In the genomic region with DNA sequence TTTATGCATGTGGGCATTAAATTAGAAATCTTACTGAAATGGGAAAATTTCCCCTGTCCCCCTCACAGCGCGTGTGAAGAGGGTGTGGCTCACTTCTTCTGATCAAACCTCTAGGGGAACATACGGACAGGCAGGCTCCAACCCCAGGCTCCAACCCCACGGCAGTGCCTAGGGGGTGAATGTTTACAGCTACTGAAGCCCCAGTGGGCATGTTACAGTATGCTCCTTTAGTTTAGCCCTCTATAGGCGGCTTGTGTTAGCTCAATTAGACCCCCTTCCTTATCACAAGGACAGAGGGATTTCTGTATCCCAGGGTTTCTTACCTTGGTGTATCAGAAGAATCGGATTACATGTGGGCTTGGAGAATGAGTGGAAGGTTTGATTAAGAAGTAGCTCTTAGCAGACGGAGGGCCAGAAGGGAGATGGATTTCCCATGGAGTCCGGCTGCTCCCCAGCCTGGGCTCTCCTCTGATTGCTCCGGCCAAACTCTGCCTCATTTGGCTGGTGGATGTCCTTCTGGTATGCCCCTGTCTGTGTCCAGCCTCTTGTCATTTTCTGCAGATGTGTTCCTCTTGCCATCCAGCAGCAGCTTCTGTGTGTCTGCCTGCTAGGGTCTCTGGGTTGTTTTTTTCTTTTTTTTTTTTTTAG, we compare ENCODE assay signal across 31 cellular contexts.
DNase-seq lines count a peak whose midpoint lies in the region; TF ChIP-seq lines count a peak whose summit lies in the region.
"Had no signal": no experiment of that assay in that cellular context is flagged by ENCODE, and none has a peak within 500 bp of the region (broad histone marks: within the 10 kb centered on the region; RNA-seq: fewer than 3 reads in every experiment).

No MANE protein-coding gene starts in this region.

- H3K4me2 ChIP-seq in H9 (ENCODE audit: insufficient read depth, insufficient read length, low read length): no peak overlapping the region

- H4K20me1 ChIP-seq in H9 (ENCODE audit: control insufficient read depth, insufficient read depth, insufficient read length): no peaks in the 10 kb centered on the region

- H3K4me3 Mint-ChIP-seq in H9: no peak overlapping the region
- H3K4me3 Mint-ChIP-seq: activated B cell treated with CpG ODN at 0.5 μM for 24 hours; activated CD4-positive, alpha-beta T cell treated with anti-CD3 and anti-CD28 coated beads, Interleukin-2, amount 10 ng/mL, durations not matched to agents 7 days and 5 days; activated naive CD8-positive, alpha-beta T cell treated with anti-CD3 and anti-CD28 coated beads for 36 hours; CD14-positive monocyte; neural crest cell; T-cell had no signal

- no peak overlapping the region for H2BK20ac ChIP-seq in H9 (ENCODE audit: low read depth, low read length, poor library complexity, severe bottlenecking)

- H3T11ph ChIP-seq in H9 (ENCODE audit: low read length): no peak overlapping the region

- H3K9ac ChIP-seq in H9 (ENCODE audit: extremely low read depth, insufficient read length, low read length): no peak overlapping the region
- H3K9ac ChIP-seq: parathyroid adenoma had no signal

- no peak overlapping the region for H2AFZ ChIP-seq in H9 (ENCODE audit: low read length)
- H2AFZ ChIP-seq: parathyroid adenoma had no signal

- H3K56ac ChIP-seq in H9 (ENCODE audit: insufficient read length, low read depth, low read length): no peak overlapping the region

- H3K14ac ChIP-seq in H9 (ENCODE audit: insufficient read depth, low read length): no peak overlapping the region

- H2BK12ac ChIP-seq in H9 (ENCODE audit: insufficient read length, low read depth, low read length): no peak overlapping the region

- no peak overlapping the region for H3K27ac ChIP-seq in H9 (ENCODE audit: insufficient read length, low read depth, low read length)
- H3K27ac ChIP-seq: breast epithelium, colonic mucosa, epithelial cell of prostate, parathyroid adenoma, SJSA1, suprapubic skin had no signal

- H3K4ac ChIP-seq in H9 (ENCODE audit: low read depth, low read length): no peak overlapping the region

- no peaks in the 10 kb centered on the region for H3K36me3 Mint-ChIP-seq in H9 (ENCODE audit: insufficient read depth in 1 of 3, low read depth in 3 of 3)
- H3K36me3 Mint-ChIP-seq: activated naive CD8-positive, alpha-beta T cell treated with anti-CD3 and anti-CD28 coated beads for 36 hours; T-cell had no signal

- peaks cover 9 to 12% of the 10 kb centered on the region in 2 experiments for H3K4me1 Mint-ChIP-seq in H9
- H3K4me1 Mint-ChIP-seq: activated B cell treated with CpG ODN at 0.5 μM for 24 hours; activated CD4-positive, alpha-beta T cell treated with anti-CD3 and anti-CD28 coated beads, Interleukin-2, amount 10 ng/mL, durations not matched to agents 7 days and 5 days; activated naive CD8-positive, alpha-beta T cell treated with anti-CD3 and anti-CD28 coated beads for 36 hours; neural crest cell; T-cell had no signal

- no peaks in the 10 kb centered on the region for H3K79me1 ChIP-seq in H9 (ENCODE audit: insufficient read depth, low read depth, low read length, poor library complexity, severe bottlenecking)

- no peak overlapping the region for H2BK5ac ChIP-seq in H9 (ENCODE audit: insufficient read length, low read length)

- no peak overlapping the region for H3K18ac ChIP-seq in H9 (ENCODE audit: insufficient read length, low read depth, low read length)

- DNase-seq in BE2C: no peak
- DNase-seq in H9: peak; percentile 57
- peak; percentile 10 for DNase-seq in SK-N-DZ (ENCODE audit: low spot score)
- peak; percentile 16 for DNase-seq in iPS DF 4.7 (ENCODE audit: extremely low read depth, low spot score)
- DNase-seq in SKM-1 (lab: John Stamatoyannopoulos, UW; ENCODE audit: unreplicated experiment): no peak
- no peak for DNase-seq in central memory CD4-positive, alpha-beta T cell
- no peak for DNase-seq in stimulated activated CD4-positive, alpha-beta T cell treated with anti-CD3 and anti-CD28 coated beads, Interleukin-4, amount 100 ng/mL, for 4 hours
- no peak for DNase-seq in SHP77 (lab: John Stamatoyannopoulos, UW)
- DNase-seq: activated B cell treated with CpG ODN at 0.5 μM for 24 hours; activated CD4-positive, alpha-beta T cell treated with anti-CD3 and anti-CD28 coated beads, Interleukin-2, amount 10 ng/mL, durations not matched to agents 7 days and 5 days; activated effector memory CD4-positive, alpha-beta T cell treated with anti-CD3 and anti-CD28 coated beads, Interleukin-2, amount 50 U/mL, for 16 hours; activated naive CD8-positive, alpha-beta T cell treated with anti-CD3 and anti-CD28 coated beads for 36 hours; activated T-cell treated with anti-CD3 and anti-CD28 coated beads, Interleukin-2, amount 50 U/mL, for 1 hour; Calu3; colonic mucosa; effector CD8-positive, alpha-beta T cell; NCI-H1105; NCI-H2029; NCI-H226; NCI-H774; small intestine; stimulated activated naive CD4-positive, alpha-beta T cell; T-cell had no signal

- H3K4me1 ChIP-seq in BE2C: peaks cover under 1% of the 10 kb centered on the region; the same call in 1 of the 2 replicates
- H3K4me1 ChIP-seq in H9 (ENCODE audit: insufficient read depth, low read length): no peaks in the 10 kb centered on the region; the same call in 1 of the 2 replicates
- H3K4me1 ChIP-seq: breast epithelium, colonic mucosa, parathyroid adenoma, SJSA1, suprapubic skin had no signal

- H3K9me3 Mint-ChIP-seq in H9: no peaks in the 10 kb centered on the region
- H3K9me3 Mint-ChIP-seq: activated B cell treated with CpG ODN at 0.5 μM for 24 hours; activated CD4-positive, alpha-beta T cell treated with anti-CD3 and anti-CD28 coated beads, Interleukin-2, amount 10 ng/mL, durations not matched to agents 7 days and 5 days; activated naive CD8-positive, alpha-beta T cell treated with anti-CD3 and anti-CD28 coated beads for 36 hours; neural crest cell; T-cell had no signal

- H3K9me3 ChIP-seq in BE2C (no peaks in the 10 kb centered on the region), H9 (ENCODE audit: control insufficient read depth, low read depth, low read length) (no peaks in the 10 kb centered on the region)
- H3K9me3 ChIP-seq: breast epithelium, colonic mucosa, SJSA1, suprapubic skin had no signal

- no peaks in the 10 kb centered on the region for H3K36me3 ChIP-seq in BE2C
- H3K36me3 ChIP-seq: breast epithelium, colonic mucosa, SJSA1, suprapubic skin had no signal

- no peak overlapping the region for H3K27ac Mint-ChIP-seq in H9
- H3K27ac Mint-ChIP-seq: activated B cell treated with CpG ODN at 0.5 μM for 24 hours; activated CD4-positive, alpha-beta T cell treated with anti-CD3 and anti-CD28 coated beads, Interleukin-2, amount 10 ng/mL, durations not matched to agents 7 days and 5 days; activated naive CD8-positive, alpha-beta T cell treated with anti-CD3 and anti-CD28 coated beads for 36 hours; T-cell had no signal

- H3K27me3 ChIP-seq in BE2C (no peaks in the 10 kb centered on the region), H9 (ENCODE audit: insufficient read depth, low read length) (no peaks in the 10 kb centered on the region)
- H3K27me3 ChIP-seq: breast epithelium, colonic mucosa, SJSA1, suprapubic skin had no signal

- H4K5ac ChIP-seq in H9 (ENCODE audit: insufficient read length, low read depth, low read length): no peak overlapping the region

- no peak overlapping the region for H2BK15ac ChIP-seq in H9 (ENCODE audit: low read depth, low read length)

- H3K27me3 Mint-ChIP-seq in H9 (ENCODE audit: low read depth): no peaks in the 10 kb centered on the region
- H3K27me3 Mint-ChIP-seq: activated B cell treated with CpG ODN at 0.5 μM for 24 hours; activated CD4-positive, alpha-beta T cell treated with anti-CD3 and anti-CD28 coated beads, Interleukin-2, amount 10 ng/mL, durations not matched to agents 7 days and 5 days; activated naive CD8-positive, alpha-beta T cell treated with anti-CD3 and anti-CD28 coated beads for 36 hours; T-cell had no signal

- no peak overlapping the region for H4K91ac ChIP-seq in H9 (ENCODE audit: insufficient read length, low read depth, low read length)

- H3K79me2 ChIP-seq in H9 (ENCODE audit: insufficient read depth, low read length): no peaks in the 10 kb centered on the region
- H3K79me2 ChIP-seq: parathyroid adenoma had no signal

- no CpG with 5 or more reads among the region's 9 CpGs for WGBS in H9 (ENCODE audit: extremely low coverage, insufficient read length, low lambda C conversion rate)

- H3K23ac ChIP-seq in H9 (ENCODE audit: insufficient read length, low read depth, low read length): no peak overlapping the region

- H3K23me2 ChIP-seq in H9 (ENCODE audit: insufficient read length, low read depth, low read length, poor library complexity, severe bottlenecking): no peaks in the 10 kb centered on the region

- no peak overlapping the region for H3K4me3 ChIP-seq in BE2C (ENCODE audit: low read depth, low read length)
- H3K4me3 ChIP-seq: breast epithelium, colonic mucosa, K562, SJSA1, suprapubic skin had no signal

- H2AK5ac ChIP-seq in H9 (ENCODE audit: insufficient read length, low read length): no peak overlapping the region

- H2BK120ac ChIP-seq in H9 (ENCODE audit: low read depth, low read length, poor library complexity, severe bottlenecking): no peak overlapping the region

- peak; percentile 10; the same call in 1 of the 2 replicates for TF ChIP-seq CTCF in BE2C (IDR thresholded peaks at IDR 0.05; ENCODE audit: low read depth, low read length)
- peak; percentile 49 for TF ChIP-seq CTCF in H9 (conservative IDR thresholded peaks at IDR 0.05)

- no peak overlapping the region for H4K8ac ChIP-seq in H9 (replicated peaks; ENCODE audit: insufficient read length, low read depth, low read length)

Comparison
In these comparisons a context has a peak if more than half of its experiments do, and no peak if none do; other contexts are left out.
1. DNase-seq: peak in H9 (single experiment), SK-N-DZ (single experiment) and iPS DF 4.7 (single experiment); none in BE2C (single experiment), SKM-1 (single experiment), central memory CD4-positive, alpha-beta T cell (single experiment), stimulated activated CD4-positive, alpha-beta T cell treated with anti-CD3 and anti-CD28 coated beads, Interleukin-4, amount 100 ng/mL, for 4 hours (0 of 2) and SHP77 (0 of 2).